ENCODE assay signal across 23 cellular contexts in the genomic region with DNA sequence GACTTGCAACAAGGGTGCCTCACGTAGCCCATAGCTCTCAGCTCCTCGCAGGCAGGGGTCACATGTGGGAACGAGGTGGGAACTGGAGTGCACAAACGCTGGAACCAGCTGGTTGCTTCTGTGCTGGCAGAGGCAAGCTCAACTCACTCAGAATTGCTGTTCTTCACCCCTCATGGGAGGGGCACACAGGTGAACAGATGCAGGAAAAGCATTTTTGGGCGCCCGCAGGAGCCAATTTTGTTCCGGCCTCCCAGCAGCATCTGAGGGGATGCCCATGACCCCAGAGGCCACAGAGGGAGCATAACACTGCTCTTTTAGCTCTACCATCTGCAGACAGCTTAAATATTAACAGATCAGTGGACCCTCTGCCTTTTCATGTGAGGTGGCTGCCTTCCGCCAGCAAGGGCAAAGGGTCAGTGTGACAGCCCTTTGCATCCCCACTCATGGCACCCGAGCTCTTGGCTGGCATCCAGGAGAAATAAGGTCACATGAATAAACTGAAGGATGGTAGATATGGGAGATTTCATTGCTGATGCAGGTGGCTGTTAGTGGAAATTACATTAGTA.
"Had no signal": no experiment of that assay in that cellular context is flagged by ENCODE, and none has a peak within 500 bp of the region (broad histone marks: within the 10 kb centered on the region; RNA-seq: fewer than 3 reads in every experiment).

No MANE protein-coding gene starts in this region.

- H3K4me1 Mint-ChIP-seq: activated naive CD4-positive, alpha-beta T cell treated with anti-CD3 and anti-CD28 coated beads, Interleukin-2, amount 10 ng/mL, durations not matched to agents 7 days and 5 days; naive B cell; neural progenitor cell had no signal

- H3K4me2 ChIP-seq: neural progenitor cell had no signal

- H3K9me3 ChIP-seq: prostate gland, upper lobe of right lung had no signal

- H3K4me3 ChIP-seq: coronary artery, esophagus muscularis mucosa, gastroesophageal sphincter, lung, neural progenitor cell, prostate gland, upper lobe of right lung had no signal

- ATAC-seq: gastroesophageal sphincter; left cardiac atrium; stimulated activated naive CD8-positive, alpha-beta T cell treated with anti-CD3 and anti-CD28 coated beads, Interleukin-15, Interleukin-2, amounts not matched to agents 100 U/mL and 50 U/mL, for 24 hours; upper lobe of right lung had no signal

- H3K36me3 ChIP-seq: esophagus muscularis mucosa, gastroesophageal sphincter, neural progenitor cell, prostate gland, upper lobe of right lung had no signal

- H3K4me1 ChIP-seq: esophagus muscularis mucosa, gastroesophageal sphincter, prostate gland, upper lobe of right lung had no signal

- H3K36me3 Mint-ChIP-seq: activated CD4-positive, alpha-beta memory T cell treated with anti-CD3 and anti-CD28 coated beads for 36 hours; activated naive CD4-positive, alpha-beta T cell treated with anti-CD3 and anti-CD28 coated beads, Interleukin-2, amount 10 ng/mL, durations not matched to agents 7 days and 5 days; naive B cell; neural progenitor cell had no signal

- H3K27ac ChIP-seq: coronary artery, esophagus muscularis mucosa, gastroesophageal sphincter, neural progenitor cell, prostate gland, upper lobe of right lung had no signal

- H3K4me3 Mint-ChIP-seq: activated CD4-positive, alpha-beta memory T cell treated with anti-CD3 and anti-CD28 coated beads for 36 hours; activated naive CD4-positive, alpha-beta T cell treated with anti-CD3 and anti-CD28 coated beads, Interleukin-2, amount 10 ng/mL, durations not matched to agents 7 days and 5 days; naive B cell; neural progenitor cell; T-helper 1 cell treated with Interleukin-12 subunit alpha and Interleukin-12 subunit beta and Interleukin-4 antibody, amounts not matched to agents 30 μg/mL and 1 μg/mL, for 36 hours had no signal

- H3K27me3 Mint-ChIP-seq: activated CD4-positive, alpha-beta memory T cell treated with anti-CD3 and anti-CD28 coated beads for 36 hours; activated naive CD4-positive, alpha-beta T cell treated with anti-CD3 and anti-CD28 coated beads, Interleukin-2, amount 10 ng/mL, durations not matched to agents 7 days and 5 days; naive B cell had no signal

- H3K27ac Mint-ChIP-seq: activated CD4-positive, alpha-beta memory T cell treated with anti-CD3 and anti-CD28 coated beads for 36 hours; activated naive CD4-positive, alpha-beta T cell treated with anti-CD3 and anti-CD28 coated beads, Interleukin-2, amount 10 ng/mL, durations not matched to agents 7 days and 5 days; naive B cell; neural progenitor cell; T-helper 1 cell treated with Interleukin-12 subunit alpha and Interleukin-12 subunit beta and Interleukin-4 antibody, amounts not matched to agents 30 μg/mL and 1 μg/mL, for 36 hours had no signal

- H3K9ac ChIP-seq: neural progenitor cell had no signal

- H3K27me3 ChIP-seq: esophagus muscularis mucosa, gastroesophageal sphincter, neural progenitor cell, upper lobe of right lung had no signal

- H2AFZ ChIP-seq: neural progenitor cell had no signal

- DNase-seq: activated CD4-positive, alpha-beta memory T cell treated with anti-CD3 and anti-CD28 coated beads for 36 hours; activated CD4-positive, alpha-beta T cell treated with anti-CD3 and anti-CD28 coated beads for 4 hours; activated CD4-positive, CD25-positive, alpha-beta regulatory T cell; activated naive CD4-positive, alpha-beta T cell treated with anti-CD3 and anti-CD28 coated beads, Interleukin-2, amount 10 ng/mL, durations not matched to agents 7 days and 5 days; activated T-cell treated with anti-CD3 and anti-CD28 coated beads, Interleukin-2, amount 50 U/mL, for 48 hours; amygdala; cerebellar nuclear complex; head of caudate nucleus; islet precursor cell; left cardiac atrium; naive B cell; stimulated activated CD4-positive, alpha-beta T cell treated with anti-CD3 and anti-CD28 coated beads, Interleukin-12 subunit alpha, Interleukin-12 subunit beta, amount 100 ng/mL, for 4 hours; stimulated activated CD4-positive, alpha-beta T cell treated with anti-CD3 and anti-CD28 coated beads, Interleukin-4, amount 100 ng/mL, for 4 hours; stimulated activated naive CD8-positive, alpha-beta T cell treated with anti-CD3 and anti-CD28 coated beads, Interleukin-15, Interleukin-2, amounts not matched to agents 100 U/mL and 50 U/mL, for 24 hours; T1000; upper lobe of right lung had no signal

- H3K9me3 Mint-ChIP-seq: activated naive CD4-positive, alpha-beta T cell treated with anti-CD3 and anti-CD28 coated beads, Interleukin-2, amount 10 ng/mL, durations not matched to agents 7 days and 5 days; T-helper 1 cell treated with Interleukin-12 subunit alpha and Interleukin-12 subunit beta and Interleukin-4 antibody, amounts not matched to agents 30 μg/mL and 1 μg/mL, for 36 hours had no signal
